Comparison of ENCODE assay signal across 30 cellular contexts in genomic region chr14:77763978-77764377, GRCh38.
"Had no signal": no experiment of that assay in that cellular context is flagged by ENCODE, and none has a peak within 500 bp of the region (broad histone marks: within the 10 kb centered on the region; RNA-seq: fewer than 3 reads in every experiment).

No MANE protein-coding gene starts in this region.

- H3K27ac Mint-ChIP-seq: activated CD4-positive, alpha-beta memory T cell treated with anti-CD3 and anti-CD28 coated beads for 36 hours; activated CD4-positive, alpha-beta T cell treated with anti-CD3 and anti-CD28 coated beads, Interleukin-2, amount 10 ng/mL, durations not matched to agents 24 days and 14 days; activated naive CD4-positive, alpha-beta T cell treated with anti-CD3 and anti-CD28 coated beads for 36 hours; activated naive CD8-positive, alpha-beta T cell treated with anti-CD3 and anti-CD28 coated beads for 36 hours; activated T-helper 1 cell treated with anti-CD3 and anti-CD28 coated beads, Interleukin-12 subunit alpha, Interleukin-12 subunit beta, Interleukin-2, Interleukin-4 antibody, amounts not matched to agents 30 ng/mL and 10 ng/mL and 1 ng/mL, durations not matched to agents 14 hours and 24 hours and 36 hours; immature natural killer cell; mesothelial cell of epicardium; naive thymus-derived CD4-positive, alpha-beta T cell had no signal

- H3K4me3 ChIP-seq: adrenal gland, body of pancreas, cardiac muscle cell, colonic mucosa, dorsolateral prefrontal cortex, gastrocnemius medialis, right atrium auricular region, spleen, tibial nerve had no signal

- H3K4me3 Mint-ChIP-seq: activated CD4-positive, alpha-beta memory T cell treated with anti-CD3 and anti-CD28 coated beads for 36 hours; activated CD4-positive, alpha-beta T cell treated with anti-CD3 and anti-CD28 coated beads, Interleukin-2, amount 10 ng/mL, durations not matched to agents 24 days and 14 days; activated naive CD4-positive, alpha-beta T cell treated with anti-CD3 and anti-CD28 coated beads for 36 hours; activated naive CD8-positive, alpha-beta T cell treated with anti-CD3 and anti-CD28 coated beads for 36 hours; activated T-helper 1 cell treated with anti-CD3 and anti-CD28 coated beads, Interleukin-12 subunit alpha, Interleukin-12 subunit beta, Interleukin-2, Interleukin-4 antibody, amounts not matched to agents 30 ng/mL and 10 ng/mL and 1 ng/mL, durations not matched to agents 14 hours and 24 hours and 36 hours; immature natural killer cell; mesothelial cell of epicardium; naive thymus-derived CD4-positive, alpha-beta T cell had no signal

- H3K36me3 ChIP-seq: adrenal gland, cardiac muscle cell, colonic mucosa, gastrocnemius medialis, right atrium auricular region, spleen, tibial nerve had no signal

- H3K27me3 ChIP-seq: adrenal gland, body of pancreas, cardiac muscle cell, colonic mucosa, dorsolateral prefrontal cortex, gastrocnemius medialis, right atrium auricular region, spleen, tibial nerve had no signal

- H3K9me3 Mint-ChIP-seq: activated CD4-positive, alpha-beta memory T cell treated with anti-CD3 and anti-CD28 coated beads for 36 hours; activated CD4-positive, alpha-beta T cell treated with anti-CD3 and anti-CD28 coated beads, Interleukin-2, amount 10 ng/mL, durations not matched to agents 24 days and 14 days; activated naive CD4-positive, alpha-beta T cell treated with anti-CD3 and anti-CD28 coated beads for 36 hours; activated naive CD8-positive, alpha-beta T cell treated with anti-CD3 and anti-CD28 coated beads for 36 hours; activated T-helper 1 cell treated with anti-CD3 and anti-CD28 coated beads, Interleukin-12 subunit alpha, Interleukin-12 subunit beta, Interleukin-2, Interleukin-4 antibody, amounts not matched to agents 30 ng/mL and 10 ng/mL and 1 ng/mL, durations not matched to agents 14 hours and 24 hours and 36 hours; immature natural killer cell; mesothelial cell of epicardium; naive thymus-derived CD4-positive, alpha-beta T cell had no signal

- ATAC-seq: body of pancreas; gastrocnemius medialis; left colon; naive thymus-derived CD4-positive, alpha-beta T cell had no signal

- H3K27ac ChIP-seq: adrenal gland, body of pancreas, cardiac muscle cell, colonic mucosa, dorsolateral prefrontal cortex, gastrocnemius medialis, right atrium auricular region, spleen, tibial nerve, VCaP had no signal

- H3K27me3 Mint-ChIP-seq: activated CD4-positive, alpha-beta memory T cell treated with anti-CD3 and anti-CD28 coated beads for 36 hours; activated naive CD8-positive, alpha-beta T cell treated with anti-CD3 and anti-CD28 coated beads for 36 hours had no signal

- H3K36me3 Mint-ChIP-seq: mesothelial cell of epicardium had no signal

- H3K9me3 ChIP-seq: adrenal gland, body of pancreas, colonic mucosa, gastrocnemius medialis, right atrium auricular region, spleen, tibial nerve had no signal

- DNase-seq: activated CD4-positive, alpha-beta memory T cell treated with anti-CD3 and anti-CD28 coated beads for 36 hours; activated CD4-positive, alpha-beta T cell treated with anti-CD3 and anti-CD28 coated beads, Interleukin-2, amount 10 ng/mL, durations not matched to agents 24 days and 14 days; activated CD4-positive, CD25-positive, alpha-beta regulatory T cell treated with anti-CD3 and anti-CD28 coated beads, Interleukin-2, amount 50 U/mL, for 72 hours; activated CD8-positive, alpha-beta memory T cell treated with anti-CD3 and anti-CD28 coated beads, Interleukin-2, amount 50 U/mL, for 4 hours; activated effector memory CD4-positive, alpha-beta T cell treated with anti-CD3 and anti-CD28 coated beads, Interleukin-2, amount 50 U/mL, for 16 hours; activated naive CD4-positive, alpha-beta T cell treated with anti-CD3 and anti-CD28 coated beads for 36 hours; activated naive CD8-positive, alpha-beta T cell treated with anti-CD3 and anti-CD28 coated beads for 36 hours; activated T-cell treated with anti-CD3 and anti-CD28 coated beads, Interleukin-2, amount 50 U/mL, for 1 hour; adrenal gland; aorta; body of pancreas; cerebellar nuclear complex; colonic mucosa; dorsolateral prefrontal cortex; effector memory CD4-positive, alpha-beta T cell; gastrocnemius medialis; glutamatergic neuron; immature natural killer cell; kidney; left colon; naive thymus-derived CD4-positive, alpha-beta T cell; occipital lobe; spleen; stimulated activated naive CD4-positive, alpha-beta T cell treated with Interleukin-2 at 50 U/mL for 16 hours had no signal
